ENCODE assay signal across 8 cellular contexts in genomic region chr7:130071701-130072622, GRCh38. TPM values are rescaled to one million over a fixed set of nuclear protein-coding genes. Genes with fewer than 3 reads are reported as not detected.
DNase-seq lines count a peak whose midpoint lies in the region; ATAC-seq, FAIRE-seq and TF ChIP-seq lines count a peak whose summit lies in the region.

No MANE protein-coding gene starts in this region.

- peaks cover 0 to 2% (median 0%) of the 10 kb centered on the region in 5 donors for H3K9me3 Mint-ChIP-seq in CD8-positive, alpha-beta memory T cell

- H3K36me3 ChIP-seq in CD8-positive, alpha-beta memory T cell (ENCODE audit: insufficient read depth, low read length), result no peaks in the 10 kb centered on the region
- no peaks in the 10 kb centered on the region for H3K36me3 ChIP-seq in brain microvascular endothelial cell (replicated peaks)
- H3K36me3 ChIP-seq in gastrocnemius medialis, result no peaks in the 10 kb centered on the region

- in situ Hi-C loops in brain microvascular endothelial cell (cut with HindIII; ENCODE audit: low pct_ligation_motif_present, low sequenced_read_pairs), result no loop called here
- in situ Hi-C loops in gastrocnemius medialis (cut with MboI; ENCODE audit: low sequenced_read_pairs in 4 of 4), result loop anchor here in 1 of 4 donors (10.0 kb wide), 1 partner anchor 683 kb away; no protein-coding TSS in a partner anchor

- peaks cover 0 to 2% of the 10 kb centered on the region in 2 donors for H3K27me3 Mint-ChIP-seq in CD8-positive, alpha-beta memory T cell
- H3K27me3 Mint-ChIP-seq in T-helper 17 cell, result no peaks in the 10 kb centered on the region

- H3K27me3 ChIP-seq in CD8-positive, alpha-beta memory T cell (ENCODE audit: insufficient read depth, low read length, poor library complexity, severe bottlenecking), result no peaks in the 10 kb centered on the region
- no peaks in the 10 kb centered on the region for H3K27me3 ChIP-seq in brain microvascular endothelial cell (replicated peaks)
- no peaks in the 10 kb centered on the region for H3K27me3 ChIP-seq in gastrocnemius medialis

- CTCF ChIA-PET in CD8-positive, alpha-beta memory T cell (lab: Charles Lee), result interaction anchor here (0.7 to 3.2 kb wide), 10 partner anchors 9 to 686 kb away, joined by 3 to 19 read pairs (median 4); partner anchors contain the start of gene ZC3HC1

- H3K4me1 Mint-ChIP-seq in CD8-positive, alpha-beta memory T cell, result peaks cover 48 to 65% (median 63%) of the 10 kb centered on the region in 3 donors
- H3K4me1 Mint-ChIP-seq in T-helper 17 cell, result peaks cover 36% of the 10 kb centered on the region

- H3K4me3 ChIP-seq in CD8-positive, alpha-beta memory T cell (ENCODE audit: low read length), result peak overlapping the region; percentile 55
- H3K4me3 ChIP-seq in brain microvascular endothelial cell (ENCODE audit: low read depth, low read length) (peak overlapping the region; percentile 89), iPS-11a (ENCODE audit: low read depth, low read length) (peak overlapping the region; percentile 93), gastrocnemius medialis (peak overlapping the region; percentile 75 to 94 (median 88))

- POLR2A ChIA-PET in CD8-positive, alpha-beta memory T cell (lab: Charles Lee), result no interaction called here

- peaks cover 31% of the 10 kb centered on the region for H3K4me1 ChIP-seq in CD8-positive, alpha-beta memory T cell (ENCODE audit: insufficient read depth, low read length)
- peaks cover 26 to 42% of the 10 kb centered on the region in 2 donors for H3K4me1 ChIP-seq in gastrocnemius medialis

- H3K27ac Mint-ChIP-seq in CD8-positive, alpha-beta memory T cell, result peak overlapping the region in 6 of 8 donors; percentile 2 to 78 (median 28)
- H3K27ac Mint-ChIP-seq in T-helper 17 cell, result peak overlapping the region; percentile 92

- peak overlapping the region; percentile 70 for H3K27ac ChIP-seq in CD8-positive, alpha-beta memory T cell (ENCODE audit: low read depth, low read length)
- H3K27ac ChIP-seq in brain microvascular endothelial cell, result no peak overlapping the region
- H3K27ac ChIP-seq in gastrocnemius medialis, result peak overlapping the region in 2 of 4 donors; percentile 19 to 89

- peak overlapping the region; percentile 63 to 98 (median 88) for H3K4me3 Mint-ChIP-seq in CD8-positive, alpha-beta memory T cell
- H3K4me3 Mint-ChIP-seq in T-helper 17 cell, result peak overlapping the region; percentile 96

- ATAC-seq in T-helper 17 cell (peak; percentile 33), gastrocnemius medialis (peak; percentile 28 to 43), GM21381 (IDR thresholded peaks at IDR 0.05; ENCODE audit: unreplicated experiment) (no peak)

- TF ChIP-seq POLR2A in H54 (IDR thresholded peaks at IDR 0.05; ENCODE audit: low read depth, low read length) (no peak), gastrocnemius medialis (IDR thresholded peaks at IDR 0.05) (no peak)

- peak; percentile 93 for TF ChIP-seq CTCF in brain microvascular endothelial cell (IDR thresholded peaks at IDR 0.05; ENCODE audit: low read depth, low read length, missing control alignments)
- TF ChIP-seq CTCF in gastrocnemius medialis (IDR thresholded peaks at IDR 0.05 in 4 of 5, conservative IDR thresholded peaks at IDR 0.05 in 1 of 5), result peak; percentile 83 to 93 (median 89)

- peak; percentile 88 for FAIRE-seq in H54 (lab: Jason Lieb, UNC)

- peaks cover 0 to 19% (median 3%) of the 10 kb centered on the region in 3 donors for H3K36me3 Mint-ChIP-seq in CD8-positive, alpha-beta memory T cell
- peaks cover 8% of the 10 kb centered on the region for H3K36me3 Mint-ChIP-seq in T-helper 17 cell (ENCODE audit: low read depth)

- intact Hi-C loops in gastrocnemius medialis (cut with DNase I; ENCODE audit: low total_unique reads), result loop anchor here (1.0 to 2.0 kb wide), 3 partner anchors 597 to 760 kb away; partner anchors contain the start of gene COPG2

- H3K9me3 ChIP-seq in CD8-positive, alpha-beta memory T cell (ENCODE audit: low read length), result no peaks in the 10 kb centered on the region
- H3K9me3 ChIP-seq in T-helper 17 cell (ENCODE audit: control insufficient read depth, low read length, poor library complexity, severe bottlenecking), result no peaks in the 10 kb centered on the region
- H3K9me3 ChIP-seq in gastrocnemius medialis, result no peaks in the 10 kb centered on the region

- peak; percentile 26 to 72 (median 57) for DNase-seq in CD8-positive, alpha-beta memory T cell
- peak; percentile 38 for DNase-seq in H54 (ENCODE audit: insufficient read length, low spot score)
- peak; percentile 89 for DNase-seq in NCI-H1694 treated with DMSO at 0.1 percent for 48 hours (lab: John Stamatoyannopoulos, UW)
- peak; percentile 16 to 41 (median 38) for DNase-seq in T-helper 17 cell
- peak; percentile 69 for DNase-seq in brain microvascular endothelial cell
- DNase-seq in gastrocnemius medialis, result peak; percentile 35 to 39

RNA-seq across cellular contexts. Expression of gene KLHDC10, which starts 1.6 kb away (rescaled TPM):
- total RNA-seq in CD8-positive, alpha-beta memory T cell, result 10 to 100 TPM; 18.7 to 19.2 TPM
- 2.2 TPM for polyA plus RNA-seq in CD8-positive, alpha-beta memory T cell
- total RNA-seq in T-helper 17 cell (10 to 100 TPM; 15.8 to 18.8 TPM), gastrocnemius medialis (10 to 100 TPM; 27.6 to 46.0 (median 34.5) TPM)

RNA-seq across cellular contexts. Expression of gene ZC3HC1, which starts 20.8 kb away (rescaled TPM):
- 10 to 100 TPM; 27.4 to 28.0 TPM for total RNA-seq in CD8-positive, alpha-beta memory T cell
- polyA plus RNA-seq in CD8-positive, alpha-beta memory T cell, result 10.5 TPM
- 10 to 100 TPM in 1 of 2 donors, 1 to 10 TPM in 1; 8.8 to 10.3 TPM for total RNA-seq in T-helper 17 cell
- total RNA-seq in gastrocnemius medialis, result 10 to 100 TPM; 27.0 to 32.8 (median 28.4) TPM

Comparison
In these comparisons a context has a peak if more than half of its experiments do, and no peak if none do; other contexts are left out.
1. DNase-seq: peak in every context shown above with its lines; median percentile 89 in NCI-H1694 treated with DMSO at 0.1 percent for 48 hours; 69 in brain microvascular endothelial cell; 57 in CD8-positive, alpha-beta memory T cell; 38 in H54; 38 in T-helper 17 cell; 37 in gastrocnemius medialis.